ENCODE assay signal across 17 cellular contexts in genomic region chr17:81349397-81350319, GRCh38. TPM values are rescaled to one million over a fixed set of nuclear protein-coding genes. Genes with fewer than 3 reads are reported as not detected.
DNase-seq lines count a peak whose midpoint lies in the region; ATAC-seq, FAIRE-seq and TF ChIP-seq lines count a peak whose summit lies in the region.
"Had no signal": no experiment of that assay in that cellular context is flagged by ENCODE, and none has a peak within 500 bp of the region (broad histone marks: within the 10 kb centered on the region; RNA-seq: fewer than 3 reads in every experiment).

No MANE protein-coding gene starts in this region.

- DNase-seq in SJCRH30: peak; percentile 94 to 98
- DNase-seq in keratinocyte (ENCODE audit: low read depth, low spot score): no peak
- DNase-seq in superior temporal gyrus (ENCODE audit: extremely low spot score): no peak
- no peak for DNase-seq in NCI-H1436 (lab: John Stamatoyannopoulos, UW)
- DNase-seq in middle frontal gyrus (ENCODE audit: extremely low spot score, low spot score): no peak
- DNase-seq: activated CD4-positive, alpha-beta T cell treated with anti-CD3 and anti-CD28 coated beads, Interleukin-2, amount 10 ng/mL, durations not matched to agents 7 days and 5 days; activated naive CD4-positive, alpha-beta T cell treated with anti-CD3 and anti-CD28 coated beads, Interleukin-2, amount 10 ng/mL, durations not matched to agents 7 days and 5 days; CD4-positive, CD25-positive, alpha-beta regulatory T cell; dorsolateral prefrontal cortex; MM.1S; stimulated activated CD4-positive, alpha-beta T cell treated with anti-CD3 and anti-CD28 coated beads, Interleukin-4, amount 100 ng/mL, for 4 hours; testis had no signal

- H3K36me3 Mint-ChIP-seq in IgD-negative memory B cell: peaks cover 2% of the 10 kb centered on the region
- H3K36me3 Mint-ChIP-seq: activated naive CD4-positive, alpha-beta T cell treated with anti-CD3 and anti-CD28 coated beads, Interleukin-2, amount 10 ng/mL, durations not matched to agents 7 days and 5 days; CD4-positive, CD25-positive, alpha-beta regulatory T cell had no signal

- H3K4me3 ChIP-seq in BLaER1 (no peak overlapping the region), SJCRH30 (peak overlapping the region; percentile 7), keratinocyte (ENCODE audit: control insufficient read depth in 2 of 3, extremely low read depth in 1 of 3, insufficient read depth in 2 of 3, low read depth in 1 of 3, low read length in 3 of 3) (no peak overlapping the region)
- H3K4me3 ChIP-seq: dorsolateral prefrontal cortex, Peyer's patch, testis had no signal

- H3K9me1 ChIP-seq in keratinocyte (ENCODE audit: control insufficient read depth, extremely low read depth, insufficient read depth, low read length): no peaks in the 10 kb centered on the region

- TF ChIP-seq CTCF in keratinocyte (optimal IDR thresholded peaks at IDR 0.05 in 1 of 3, IDR thresholded peaks at IDR 0.05 in 1 of 3, conservative IDR thresholded peaks at IDR 0.05 in 1 of 3; ENCODE audit: extremely low read depth in 1 of 3, insufficient read depth in 2 of 3, low read length in 3 of 3): no peak

- peaks cover 7% of the 10 kb centered on the region for H3K79me2 ChIP-seq in keratinocyte (ENCODE audit: control insufficient read depth, insufficient read depth, low read length)

- peak overlapping the region; percentile 77 for H2AFZ ChIP-seq in keratinocyte (ENCODE audit: control insufficient read depth, low read length)

- no peak for ATAC-seq in HG02981 (IDR thresholded peaks at IDR 0.05; ENCODE audit: unreplicated experiment)

- H3K27ac ChIP-seq in BLaER1: peak overlapping the region; percentile 20; the same call in 1 of the 2 replicates
- peak overlapping the region; percentile 52 for H3K27ac ChIP-seq in SJCRH30
- H3K27ac ChIP-seq in keratinocyte (ENCODE audit: control insufficient read depth, insufficient read depth, low read length): no peak overlapping the region
- H3K27ac ChIP-seq: dorsolateral prefrontal cortex, neutrophil, testis had no signal

- FAIRE-seq in keratinocyte (lab: Jason Lieb, UNC): peak; percentile 5

- H3K36me3 ChIP-seq in BLaER1: no peaks in the 10 kb centered on the region
- H3K36me3 ChIP-seq in SJCRH30: 0 out of 2 replicates have a peak, but pooled peaks cover 2% of the 10 kb centered on the region
- H3K36me3 ChIP-seq in keratinocyte (ENCODE audit: control insufficient read depth in 2 of 2, extremely low read depth in 1 of 2, insufficient read depth in 2 of 2, low read length in 2 of 2): no peaks in the 10 kb centered on the region
- H3K36me3 ChIP-seq: neutrophil, Peyer's patch had no signal

- no peak overlapping the region for H3K4me3 Mint-ChIP-seq in IgD-negative memory B cell
- H3K4me3 Mint-ChIP-seq: activated CD4-positive, alpha-beta T cell treated with anti-CD3 and anti-CD28 coated beads, Interleukin-2, amount 10 ng/mL, durations not matched to agents 7 days and 5 days; activated naive CD4-positive, alpha-beta T cell treated with anti-CD3 and anti-CD28 coated beads, Interleukin-2, amount 10 ng/mL, durations not matched to agents 7 days and 5 days; CD4-positive, CD25-positive, alpha-beta regulatory T cell had no signal

- H3K4me1 Mint-ChIP-seq in IgD-negative memory B cell: peaks cover under 1 to 4% (median under 1%) of the 10 kb centered on the region in 3 donors

- H4K20me1 ChIP-seq in BLaER1 (peaks cover 7% of the 10 kb centered on the region; the same call in 1 of the 2 replicates), keratinocyte (ENCODE audit: control insufficient read depth, extremely low read depth, insufficient read depth, low read length) (no peaks in the 10 kb centered on the region)

- dilution Hi-C loops in keratinocyte (cut with MboI; ENCODE audit: extremely low pct_ligation_motif_present, low sequenced_read_pairs): no loop called here

- H3K27me3 ChIP-seq in BLaER1 (peaks cover 14% of the 10 kb centered on the region), SJCRH30 (no peaks in the 10 kb centered on the region), keratinocyte (ENCODE audit: control insufficient read depth, extremely low read depth, insufficient read depth, low read length) (no peaks in the 10 kb centered on the region)
- H3K27me3 ChIP-seq: Peyer's patch, testis had no signal

- H3K9me3 ChIP-seq in BLaER1 (no peaks in the 10 kb centered on the region; the same call in 1 of the 2 replicates), SJCRH30 (replicated peaks) (no peaks in the 10 kb centered on the region), keratinocyte (ENCODE audit: control insufficient read depth, low read depth, low read length) (no peaks in the 10 kb centered on the region)
- H3K9me3 ChIP-seq: neutrophil, Peyer's patch, testis had no signal

- H3K9ac ChIP-seq in BLaER1 (no peak overlapping the region; the same call in 1 of the 2 replicates), keratinocyte (ENCODE audit: control insufficient read depth, extremely low read depth, insufficient read depth, low read length) (no peak overlapping the region)

- H3K27me3 Mint-ChIP-seq in IgD-negative memory B cell: peaks cover 6% of the 10 kb centered on the region

- H3K4me2 ChIP-seq in BLaER1: peak overlapping the region; percentile 98
- H3K4me2 ChIP-seq in keratinocyte (ENCODE audit: control insufficient read depth, extremely low read depth, insufficient read depth, low read depth, low read length): peak overlapping the region; percentile 70

- H3K27ac Mint-ChIP-seq in IgD-negative memory B cell: peak overlapping the region in 2 of 3 donors; percentile 13 to 62
- H3K27ac Mint-ChIP-seq: activated CD4-positive, alpha-beta T cell treated with anti-CD3 and anti-CD28 coated beads, Interleukin-2, amount 10 ng/mL, durations not matched to agents 7 days and 5 days; activated naive CD4-positive, alpha-beta T cell treated with anti-CD3 and anti-CD28 coated beads, Interleukin-2, amount 10 ng/mL, durations not matched to agents 7 days and 5 days had no signal

- H3K4me1 ChIP-seq in BLaER1 (peaks cover 51% of the 10 kb centered on the region), SJCRH30 (peaks cover 36% of the 10 kb centered on the region), keratinocyte (ENCODE audit: control insufficient read depth, extremely low read depth, insufficient read depth, low read length) (peaks cover 19% of the 10 kb centered on the region)
- H3K4me1 ChIP-seq: testis had no signal

- no peaks in the 10 kb centered on the region for H3K9me3 Mint-ChIP-seq in IgD-negative memory B cell
- H3K9me3 Mint-ChIP-seq: activated CD4-positive, alpha-beta T cell treated with anti-CD3 and anti-CD28 coated beads, Interleukin-2, amount 10 ng/mL, durations not matched to agents 7 days and 5 days; activated naive CD4-positive, alpha-beta T cell treated with anti-CD3 and anti-CD28 coated beads, Interleukin-2, amount 10 ng/mL, durations not matched to agents 7 days and 5 days; CD4-positive, CD25-positive, alpha-beta regulatory T cell had no signal

RNA-seq across cellular contexts. Expression of gene BAHCC1, which starts 45.6 kb away (rescaled TPM):
- polyA plus RNA-seq in IgD-negative memory B cell (not detected), keratinocyte (0.52 to 1.0 TPM (median 0.80 TPM) in 3 replicates)
- 17.4 and 20.0 TPM in 2 replicates for total RNA-seq in SJCRH30 (2014; rRNA removed; shearing (Covaris generic))
- polyA plus RNA-seq in keratinocyte (2011; ENCODE audit: low read depth): 0.74 TPM
- 0.13 and 0.88 TPM in 2 replicates for polyA plus RNA-seq in keratinocyte (2011; cell fraction: cytosol; rRNA removed)
- 3.0 and 5.1 TPM in 2 replicates for polyA plus RNA-seq in keratinocyte (2011; cell fraction: nucleus; rRNA removed)
- 0.85 and 2.5 TPM in 2 replicates for polyA plus RNA-seq in keratinocyte (2012; ENCODE audit: low replicate concordance)
- 0.99 to 4.3 TPM (median 1.3 TPM) in 3 replicates for polyA minus RNA-seq in keratinocyte
- polyA minus RNA-seq in keratinocyte (2011; cell fraction: cytosol; rRNA and poly(A)+ RNA removed): 0.96 TPM
- 4.7 and 6.7 TPM in 2 replicates for polyA minus RNA-seq in keratinocyte (2011; cell fraction: nucleus; rRNA and poly(A)+ RNA removed)
- total RNA-seq: activated CD4-positive, alpha-beta T cell treated with anti-CD3 and anti-CD28 coated beads, Interleukin-2, amount 10 ng/mL, durations not matched to agents 7 days and 5 days had no signal
- polyA plus RNA-seq: CD4-positive, CD25-positive, alpha-beta regulatory T cell had no signal

RNA-seq across cellular contexts. Expression of gene SLC38A10, which starts 54.6 kb away (rescaled TPM):
- 84.5 TPM for polyA plus RNA-seq in IgD-negative memory B cell
- 97.0 and 99.8 TPM in 2 replicates for total RNA-seq in SJCRH30 (2014; rRNA removed; shearing (Covaris generic))
- 16.8 to 21.2 TPM (median 20.9 TPM) in 3 replicates for polyA plus RNA-seq in keratinocyte
- polyA plus RNA-seq in keratinocyte (2011; ENCODE audit: low read depth): 10.1 TPM
- 7.3 and 14.6 TPM in 2 replicates for polyA plus RNA-seq in keratinocyte (2011; cell fraction: cytosol; rRNA removed)
- polyA plus RNA-seq in keratinocyte (2011; cell fraction: nucleus; rRNA removed): 61.8 and 98.8 TPM in 2 replicates
- 17.6 and 29.3 TPM in 2 replicates for polyA plus RNA-seq in keratinocyte (2012; ENCODE audit: low replicate concordance)
- 33.0 to 40.6 TPM (median 39.1 TPM) in 3 replicates for polyA minus RNA-seq in keratinocyte
- 51.6 TPM for polyA minus RNA-seq in keratinocyte (2011; cell fraction: cytosol; rRNA and poly(A)+ RNA removed)
- 72.5 and 76.3 TPM in 2 replicates for polyA minus RNA-seq in keratinocyte (2011; cell fraction: nucleus; rRNA and poly(A)+ RNA removed)

Comparison
In these comparisons a context has a peak if more than half of its experiments do, and no peak if none do; other contexts are left out.
1. DNase-seq: peak in SJCRH30 (2 of 2); none in keratinocyte (single experiment), superior temporal gyrus (single experiment), NCI-H1436 (single experiment) and middle frontal gyrus (single experiment).